In genomic region chr2:174039551-174040416, GRCh38 we compare ENCODE assay signal across 1 cellular context.
TF ChIP-seq lines count a peak whose summit lies in the region.

No MANE protein-coding gene starts in this region.

TF ChIP-seq in HepG2, 621 proteins besides CTCF, POLR2A, EP300 and RAD21 (continued from another document and continues in another):
- TF ChIP-seq ZNF574 (CRISPR knock-in tag; IDR thresholded peaks at IDR 0.05) = no peak; the same call in none of the 2 replicates
- TF ChIP-seq HHEX (CRISPR knock-in tag; IDR thresholded peaks at IDR 0.05) = no peak
- no peak for TF ChIP-seq ZNF772 (CRISPR knock-in tag; IDR thresholded peaks at IDR 0.05)
- TF ChIP-seq ZNF800 (CRISPR knock-in tag; IDR thresholded peaks at IDR 0.05) = peak; percentile 40; the same call in 1 of the 2 replicates
- TF ChIP-seq KDM1A (CRISPR knock-in tag; IDR thresholded peaks at IDR 0.05) = peak; percentile 97
- peak; percentile 85; the same call in 1 of the 2 replicates for TF ChIP-seq GATAD2A (CRISPR knock-in tag; IDR thresholded peaks at IDR 0.05)
- TF ChIP-seq ZNF883 (CRISPR knock-in tag; IDR thresholded peaks at IDR 0.05; ENCODE audit: not compliant biosample characterization) = peak; percentile 46
- no peak for TF ChIP-seq ZNF816 (CRISPR knock-in tag; IDR thresholded peaks at IDR 0.05; ENCODE audit: borderline replicate concordance)
- peak; percentile 32; the same call in 1 of the 2 replicates for TF ChIP-seq SNAPC5 (CRISPR knock-in tag; IDR thresholded peaks at IDR 0.05; ENCODE audit: borderline replicate concordance)
- TF ChIP-seq ZNF605 (CRISPR knock-in tag; IDR thresholded peaks at IDR 0.05) = peak; percentile 41; the same call in 1 of the 2 replicates
- no peak for TF ChIP-seq ZNF557 (CRISPR knock-in tag; IDR thresholded peaks at IDR 0.05)
- TF ChIP-seq ZNF7 (CRISPR knock-in tag; IDR thresholded peaks at IDR 0.05) = 0 out of 2 replicates have a peak, but pooled peaks have one; percentile 16
- no peak for TF ChIP-seq TFAP4 (IDR thresholded peaks at IDR 0.05; ENCODE audit: borderline replicate concordance, low read depth)
- no peak for TF ChIP-seq IRX3 (CRISPR knock-in tag; IDR thresholded peaks at IDR 0.05; ENCODE audit: borderline replicate concordance, low read depth)
- no peak for TF ChIP-seq TBP (CRISPR knock-in tag; IDR thresholded peaks at IDR 0.05)
- no peak for TF ChIP-seq MNT (IDR thresholded peaks at IDR 0.05)
- no peak for TF ChIP-seq AGO2 (optimal IDR thresholded peaks at IDR 0.05; ENCODE audit: low read depth, low read length)
- TF ChIP-seq ZBTB3 (CRISPR knock-in tag; IDR thresholded peaks at IDR 0.05; ENCODE audit: borderline replicate concordance, low read depth) = no peak
- TF ChIP-seq ZNF556 (CRISPR knock-in tag; IDR thresholded peaks at IDR 0.05; ENCODE audit: borderline replicate concordance) = peak; percentile 32; the same call in 1 of the 2 replicates
- TF ChIP-seq ZNF563 (CRISPR knock-in tag; IDR thresholded peaks at IDR 0.05) = no peak
- TF ChIP-seq KLF11 (CRISPR knock-in tag; IDR thresholded peaks at IDR 0.05) = peak; percentile 67; the same call in 1 of the 2 replicates
- TF ChIP-seq ZBTB34 (CRISPR knock-in tag; IDR thresholded peaks at IDR 0.05) = no peak
- no peak for TF ChIP-seq ZNF34 (CRISPR knock-in tag; IDR thresholded peaks at IDR 0.05; ENCODE audit: borderline replicate concordance)
- peak; percentile 88 for TF ChIP-seq ZNF292 (CRISPR knock-in tag; IDR thresholded peaks at IDR 0.05; ENCODE audit: borderline replicate concordance, low read depth)
- TF ChIP-seq ISL2 (CRISPR knock-in tag; IDR thresholded peaks at IDR 0.05) = peak; percentile 48; the same call in 1 of the 2 replicates
- TF ChIP-seq ARID5B (CRISPR knock-in tag; IDR thresholded peaks at IDR 0.05) = peak; percentile 60; the same call in 1 of the 2 replicates
- no peak; the same call in 1 of the 2 replicates for TF ChIP-seq ZSCAN9 (CRISPR knock-in tag; IDR thresholded peaks at IDR 0.05; ENCODE audit: borderline replicate concordance)
- 0 out of 2 replicates have a peak, but pooled peaks have one; percentile 84 for TF ChIP-seq DNMT1 (CRISPR knock-in tag; IDR thresholded peaks at IDR 0.05)
- peak; percentile 70; the same call in 1 of the 2 replicates for TF ChIP-seq REPIN1 (CRISPR knock-in tag; IDR thresholded peaks at IDR 0.05; ENCODE audit: borderline replicate concordance, low read depth)
- TF ChIP-seq ZBTB25 (CRISPR knock-in tag; IDR thresholded peaks at IDR 0.05) = peak; percentile 72
- TF ChIP-seq MED13 (CRISPR knock-in tag; IDR thresholded peaks at IDR 0.05) = no peak
- 0 out of 2 replicates have a peak, but pooled peaks have one; percentile 9 for TF ChIP-seq TFDP1 (CRISPR knock-in tag; IDR thresholded peaks at IDR 0.05; ENCODE audit: borderline replicate concordance)
- TF ChIP-seq TRIM24 (CRISPR knock-in tag; IDR thresholded peaks at IDR 0.05) = no peak
- no peak for TF ChIP-seq ZNF749 (CRISPR knock-in tag; IDR thresholded peaks at IDR 0.05; ENCODE audit: borderline replicate concordance)
- TF ChIP-seq THAP9 (CRISPR knock-in tag; IDR thresholded peaks at IDR 0.05; ENCODE audit: borderline replicate concordance) = peak; percentile 55; the same call in 1 of the 2 replicates
- no peak for TF ChIP-seq ZNF766 (CRISPR knock-in tag; IDR thresholded peaks at IDR 0.05; ENCODE audit: borderline replicate concordance)
- TF ChIP-seq ZNF564 (CRISPR knock-in tag; IDR thresholded peaks at IDR 0.05) = no peak
- no peak for TF ChIP-seq NR2C2 (CRISPR knock-in tag; IDR thresholded peaks at IDR 0.05; ENCODE audit: borderline replicate concordance)
- TF ChIP-seq ZNF44 (CRISPR knock-in tag; IDR thresholded peaks at IDR 0.05) = no peak
- no peak for TF ChIP-seq PLSCR1 (CRISPR knock-in tag; IDR thresholded peaks at IDR 0.05; ENCODE audit: borderline replicate concordance)
- peak; percentile 65 for TF ChIP-seq MEF2D (CRISPR knock-in tag; IDR thresholded peaks at IDR 0.05)
- TF ChIP-seq HMGA1 (CRISPR knock-in tag; conservative IDR thresholded peaks at IDR 0.05) = no peak
- TF ChIP-seq FOXK2 (IDR thresholded peaks at IDR 0.05) = no peak
- TF ChIP-seq ZFY (CRISPR knock-in tag; IDR thresholded peaks at IDR 0.05) = peak; percentile 65; the same call in 1 of the 2 replicates
